Comparison of ENCODE assay signal across 15 cellular contexts in genomic region chr3:114499986-114500385, GRCh38.
DNase-seq lines count a peak whose midpoint lies in the region; ATAC-seq and TF ChIP-seq lines count a peak whose summit lies in the region.
"Had no signal": no experiment of that assay in that cellular context is flagged by ENCODE, and none has a peak within 500 bp of the region (broad histone marks: within the 10 kb centered on the region; RNA-seq: fewer than 3 reads in every experiment).

No MANE protein-coding gene starts in this region.

- POLR2A ChIA-PET in SK-N-SH (lab: Yijun Ruan, JAX) = no interaction called here

- H3K4me1 Mint-ChIP-seq in activated naive CD8-positive, alpha-beta T cell (ENCODE audit: low read depth) = peaks cover 49% of the 10 kb centered on the region

- CTCF ChIA-PET in SK-N-SH (lab: Yijun Ruan, JAX) = interaction anchor here (1.3 kb wide), 1 partner anchor 82 kb away, joined by 4 read pairs; no protein-coding TSS in a partner anchor

- no peaks in the 10 kb centered on the region for H3K9me3 ChIP-seq in SK-N-SH
- no peaks in the 10 kb centered on the region for H3K9me3 ChIP-seq in aorta (ENCODE audit: control insufficient read depth, low read length)
- H3K9me3 ChIP-seq: sigmoid colon had no signal

- no peak for TF ChIP-seq CTCF in retinal pigment epithelial cell (conservative IDR thresholded peaks at IDR 0.05; ENCODE audit: low read depth, low read length)
- TF ChIP-seq CTCF in SK-N-SH (IDR thresholded peaks at IDR 0.05) = no peak

- H3K9me3 Mint-ChIP-seq in activated naive CD8-positive, alpha-beta T cell (ENCODE audit: low read depth) = no peaks in the 10 kb centered on the region
- H3K9me3 Mint-ChIP-seq: GM23338 had no signal

- no peak overlapping the region for H3K4me2 ChIP-seq in SK-N-SH
- H3K4me2 ChIP-seq: GM23338 had no signal

- no peak overlapping the region for H3K27ac ChIP-seq in SK-N-SH (ENCODE audit: low read depth in 2 of 2, low read length in 1 of 2)
- H3K27ac ChIP-seq in aorta (ENCODE audit: low read depth in 1 of 2, low read length in 2 of 2) = no peak overlapping the region
- H3K27ac ChIP-seq: sigmoid colon, VCaP had no signal

- no peak overlapping the region for H2AFZ ChIP-seq in SK-N-SH (ENCODE audit: low read depth)
- H2AFZ ChIP-seq: GM23338 had no signal

- peak overlapping the region; percentile 60 for H3K4me3 Mint-ChIP-seq in activated naive CD8-positive, alpha-beta T cell
- H3K4me3 Mint-ChIP-seq: GM23338 had no signal

- no peak overlapping the region for H3K9ac ChIP-seq in SK-N-SH

- H3K36me3 Mint-ChIP-seq in activated naive CD8-positive, alpha-beta T cell = peaks cover 13% of the 10 kb centered on the region

- no peak for TF ChIP-seq RAD21 in SK-N-SH (IDR thresholded peaks at IDR 0.05; ENCODE audit: low read length)

- no peak for TF ChIP-seq EP300 in SK-N-SH (IDR thresholded peaks at IDR 0.05; ENCODE audit: borderline replicate concordance in 1 of 2, low read depth in 1 of 2, low read length in 1 of 2)

- ATAC-seq in activated CD4-positive, CD25-positive, alpha-beta regulatory T cell treated with anti-CD3 and anti-CD28 coated beads, Interleukin-2, amount 50 U/mL, for 24 hours = peak; percentile 49 to 67
- ATAC-seq in HG02973 (IDR thresholded peaks at IDR 0.05; ENCODE audit: unreplicated experiment) = peak; percentile 75
- no peak for ATAC-seq in aorta (ENCODE audit: low FRiP score)
- ATAC-seq: GM23338 had no signal

- DNase-seq in activated CD4-positive, CD25-positive, alpha-beta regulatory T cell treated with anti-CD3 and anti-CD28 coated beads, Interleukin-2, amount 50 U/mL, for 72 hours = no peak
- peak; percentile 54 for DNase-seq in retinal pigment epithelial cell (ENCODE audit: low read depth)
- DNase-seq in SK-N-SH = no peak
- DNase-seq in aorta = no peak
- DNase-seq in HPDE6-E6E7 (ENCODE audit: extremely low spot score) = no peak
- DNase-seq: anterior cingulate cortex; IMR-90; mesendoderm; NK-92 treated with Interleukin-12 subunit alpha and Interleukin-12 subunit beta, amount 100 ng/mL, for 24 hours; sigmoid colon had no signal

- WGBS in SK-N-SH (ENCODE audit: low lambda C conversion rate) = 72% methylated on average over 2 of the region's 2 CpGs
- 57 to 60% methylated on average over 2 of the region's 2 CpGs for WGBS in aorta, 2 donors

- H3K9me2 ChIP-seq in SK-N-SH = no peaks in the 10 kb centered on the region

- no peaks in the 10 kb centered on the region for H3K27me3 ChIP-seq in SK-N-SH (ENCODE audit: insufficient read depth)
- no peaks in the 10 kb centered on the region for H3K27me3 ChIP-seq in aorta (ENCODE audit: control insufficient read depth in 1 of 2, insufficient read depth in 2 of 2, low read length in 1 of 2)
- H3K27me3 ChIP-seq: sigmoid colon had no signal

- H3K79me2 ChIP-seq in SK-N-SH (ENCODE audit: insufficient read depth) = 0 out of 2 replicates have a peak, but pooled peaks cover 3% of the 10 kb centered on the region

- H3F3A ChIP-seq in SK-N-SH (replicated peaks; ENCODE audit: insufficient read depth) = no peaks in the 10 kb centered on the region

- no peaks in the 10 kb centered on the region for H4K20me1 ChIP-seq in SK-N-SH (ENCODE audit: insufficient read depth)

- H3K4me1 ChIP-seq in SK-N-SH (ENCODE audit: control insufficient read depth in 1 of 2, insufficient read depth in 2 of 2, low read depth in 1 of 2, low read length in 1 of 2) (peaks cover 0 to 10% of the 10 kb centered on the region in 2 experiments; a peak in 2 of 4 replicates), aorta (ENCODE audit: control insufficient read depth in 1 of 2, insufficient read depth in 2 of 2, low read length in 2 of 2) (peaks cover 0 to 2% of the 10 kb centered on the region in 2 donors)

- no peaks in the 10 kb centered on the region for H3K36me3 ChIP-seq in SK-N-SH (replicated peaks in 1 of 2; ENCODE audit: control insufficient read depth in 1 of 2, insufficient read depth in 2 of 2, low read length in 1 of 2)
- no peaks in the 10 kb centered on the region for H3K36me3 ChIP-seq in aorta (ENCODE audit: control insufficient read depth in 1 of 2, insufficient read depth in 2 of 2, low read length in 1 of 2)
- H3K36me3 ChIP-seq: sigmoid colon had no signal

- intact Hi-C loops in aorta (cut with DNase I) = no loop called here

- H3K27ac Mint-ChIP-seq in activated naive CD8-positive, alpha-beta T cell = no peak overlapping the region
- H3K27ac Mint-ChIP-seq: GM23338 had no signal

- peaks cover 1% of the 10 kb centered on the region for H3K27me3 Mint-ChIP-seq in activated naive CD8-positive, alpha-beta T cell

- no peak overlapping the region for H3K4me3 ChIP-seq in retinal pigment epithelial cell (ENCODE audit: low read length)
- no peak overlapping the region for H3K4me3 ChIP-seq in SK-N-SH (ENCODE audit: low read depth in 2 of 2, low read length in 1 of 2)
- H3K4me3 ChIP-seq in aorta (ENCODE audit: low read length in 2 of 2) = no peak overlapping the region
- H3K4me3 ChIP-seq: GM23338, sigmoid colon had no signal

TF ChIP-seq in SK-N-SH, 30 proteins besides CTCF, POLR2A, EP300 and RAD21:
- TF ChIP-seq IRF3 (IDR thresholded peaks at IDR 0.05; ENCODE audit: low read depth, low read length) (no peak), MXI1 (IDR thresholded peaks at IDR 0.05; ENCODE audit: low read depth, low read length) (no peak)
